15 cellular contexts compared by ENCODE assay signal in the genomic region with DNA sequence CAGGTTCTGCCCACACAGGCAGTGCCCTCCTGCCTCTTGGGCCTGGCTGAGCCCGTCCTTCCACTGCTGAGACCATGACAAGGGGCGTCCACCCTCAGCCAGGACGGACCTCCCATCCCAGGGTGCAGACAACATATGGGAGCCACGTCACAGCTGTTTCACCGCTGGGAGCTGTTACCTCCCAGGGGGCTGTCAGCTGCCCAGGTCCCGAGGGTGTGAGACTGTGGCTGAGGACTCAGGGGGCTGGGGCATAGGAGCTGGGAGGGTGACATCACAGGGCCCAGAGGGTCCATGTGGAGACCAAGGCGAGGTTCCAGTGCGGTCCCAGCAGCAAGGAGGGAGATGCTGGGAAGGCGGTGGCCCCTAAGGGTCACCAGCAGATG. TPM values are rescaled to one million over a fixed set of nuclear protein-coding genes. Genes with fewer than 3 reads are reported as not detected.
A peak's percentile ranks its signal among the peaks of the same experiment; 100 is the strongest.
DNase-seq lines count a peak whose midpoint lies in the region; ATAC-seq and TF ChIP-seq lines count a peak whose summit lies in the region.
"Had no signal": no experiment of that assay in that cellular context is flagged by ENCODE, and none has a peak within 500 bp of the region (broad histone marks: within the 10 kb centered on the region; RNA-seq: fewer than 3 reads in every experiment).

No MANE protein-coding gene starts in this region.

- no peak overlapping the region for H3K4me3 ChIP-seq in Loucy (ENCODE audit: low read length, poor library complexity, severe bottlenecking)
- H3K4me3 ChIP-seq in upper lobe of right lung = no peak overlapping the region
- no peak overlapping the region for H3K4me3 ChIP-seq in colonic mucosa
- H3K4me3 ChIP-seq in BE2C (ENCODE audit: low read depth, low read length) = no peak overlapping the region

- H3K4me1 ChIP-seq in Loucy (ENCODE audit: insufficient read depth, low read length, poor library complexity, severe bottlenecking) = peaks cover 21% of the 10 kb centered on the region
- H3K4me1 ChIP-seq in upper lobe of right lung = no peaks in the 10 kb centered on the region
- H3K4me1 ChIP-seq in colonic mucosa = no peaks in the 10 kb centered on the region
- H3K4me1 ChIP-seq in BE2C = no peaks in the 10 kb centered on the region

- H3K36me3 Mint-ChIP-seq in natural killer cell treated with Interleukin-12 subunit alpha and Interleukin-12 subunit beta and Interleukin-15 and Interleukin-18, amount 100 ng/mL, for 72 hours = no peaks in the 10 kb centered on the region

- ATAC-seq in natural killer cell treated with Interleukin-12 subunit alpha and Interleukin-12 subunit beta and Interleukin-15 and Interleukin-18, amount 100 ng/mL, for 72 hours = no peak
- no peak for ATAC-seq in upper lobe of right lung

- no peak for DNase-seq in natural killer cell treated with Interleukin-12 subunit alpha and Interleukin-12 subunit beta and Interleukin-15 and Interleukin-18, amount 100 ng/mL, for 72 hours (ENCODE audit: low spot score)
- no peak for DNase-seq in upper lobe of right lung
- no peak for DNase-seq in colonic mucosa
- DNase-seq in activated CD4-positive, alpha-beta T cell treated with anti-CD3 and anti-CD28 coated beads, Interleukin-2, amount 50 U/mL, for 1 hour = no peak
- DNase-seq in HK-2 (ENCODE audit: unreplicated experiment) = no peak
- DNase-seq in BE2C = no peak
- DNase-seq: HFFc6, NCI-H187 treated with DMSO at 0.1 percent for 48 hours, NCI-H446, NCI-H748 treated with DMSO at 0.1 percent for 48 hours had no signal

- no peak for TF ChIP-seq CTCF in Loucy (conservative IDR thresholded peaks at IDR 0.05; ENCODE audit: low read length)
- no peak for TF ChIP-seq CTCF in upper lobe of right lung (IDR thresholded peaks at IDR 0.05)
- no peak for TF ChIP-seq CTCF in colonic mucosa (IDR thresholded peaks at IDR 0.05)
- TF ChIP-seq CTCF in BE2C (IDR thresholded peaks at IDR 0.05; ENCODE audit: low read depth, low read length) = no peak

- no peaks in the 10 kb centered on the region for H3K27me3 ChIP-seq in Loucy (ENCODE audit: insufficient read depth, low read length, poor library complexity, severe bottlenecking)
- H3K27me3 ChIP-seq in layer of hippocampus (ENCODE audit: control insufficient read depth, insufficient read depth, low read length) = peaks cover 3% of the 10 kb centered on the region
- no peaks in the 10 kb centered on the region for H3K27me3 ChIP-seq in upper lobe of right lung
- H3K27me3 ChIP-seq in colonic mucosa = no peaks in the 10 kb centered on the region
- H3K27me3 ChIP-seq in BE2C = no peaks in the 10 kb centered on the region

- H3K27me3 Mint-ChIP-seq in natural killer cell treated with Interleukin-12 subunit alpha and Interleukin-12 subunit beta and Interleukin-15 and Interleukin-18, amount 100 ng/mL, for 72 hours = no peaks in the 10 kb centered on the region

- no peaks in the 10 kb centered on the region for H3K36me3 ChIP-seq in Loucy (ENCODE audit: insufficient read depth, low read length)
- no peaks in the 10 kb centered on the region for H3K36me3 ChIP-seq in upper lobe of right lung
- no peaks in the 10 kb centered on the region for H3K36me3 ChIP-seq in colonic mucosa
- no peaks in the 10 kb centered on the region for H3K36me3 ChIP-seq in BE2C

- H3K4me3 Mint-ChIP-seq in natural killer cell treated with Interleukin-12 subunit alpha and Interleukin-12 subunit beta and Interleukin-15 and Interleukin-18, amount 100 ng/mL, for 72 hours = no peak overlapping the region
- H3K4me3 Mint-ChIP-seq: HFFc6 had no signal

- H3K27ac ChIP-seq in layer of hippocampus (ENCODE audit: low read depth, low read length) (peak overlapping the region; percentile 40), upper lobe of right lung (peak overlapping the region; percentile 83), colonic mucosa (no peak overlapping the region)

- H3K27ac Mint-ChIP-seq in natural killer cell treated with Interleukin-12 subunit alpha and Interleukin-12 subunit beta and Interleukin-15 and Interleukin-18, amount 100 ng/mL, for 72 hours = peak overlapping the region; percentile 39 to 86
- H3K27ac Mint-ChIP-seq: HFFc6 had no signal

- no peaks in the 10 kb centered on the region for H3K9me3 ChIP-seq in Loucy (ENCODE audit: insufficient read depth, low read depth, low read length)
- H3K9me3 ChIP-seq in upper lobe of right lung = no peaks in the 10 kb centered on the region
- no peaks in the 10 kb centered on the region for H3K9me3 ChIP-seq in colonic mucosa
- no peaks in the 10 kb centered on the region for H3K9me3 ChIP-seq in BE2C

- peaks cover 50 to 63% of the 10 kb centered on the region in 2 donors for H3K4me1 Mint-ChIP-seq in natural killer cell treated with Interleukin-12 subunit alpha and Interleukin-12 subunit beta and Interleukin-15 and Interleukin-18, amount 100 ng/mL, for 72 hours (ENCODE audit: low read depth in 2 of 2)

- intact Hi-C loops in upper lobe of right lung (cut with DNase I) = no loop called here
- intact Hi-C loops in colonic mucosa (cut with DNase I) = no loop called here

- no peaks in the 10 kb centered on the region for H3K79me2 ChIP-seq in Loucy (ENCODE audit: insufficient read depth, low read length)

- peaks cover 3% of the 10 kb centered on the region for H3K9me3 Mint-ChIP-seq in natural killer cell treated with Interleukin-12 subunit alpha and Interleukin-12 subunit beta and Interleukin-15 and Interleukin-18, amount 100 ng/mL, for 72 hours
- H3K9me3 Mint-ChIP-seq: HFFc6 had no signal

- no peaks in the 10 kb centered on the region for H4K20me1 ChIP-seq in Loucy (ENCODE audit: insufficient read depth, low read length, poor library complexity, severe bottlenecking)

- H3K9me2 ChIP-seq in Loucy (replicated peaks; ENCODE audit: low read depth, low read length) = no peaks in the 10 kb centered on the region

- peak overlapping the region; percentile 32 for H3K9ac ChIP-seq in Loucy (ENCODE audit: low read depth, low read length, poor library complexity, severe bottlenecking)
- peak overlapping the region in 1 of 2 donors; percentile 30 for H3K9ac ChIP-seq in colonic mucosa (ENCODE audit: low read depth in 2 of 2, low read length in 2 of 2)

- no peaks in the 10 kb centered on the region for H3F3A ChIP-seq in Loucy (ENCODE audit: low read depth)

- H2AFZ ChIP-seq in Loucy (ENCODE audit: low read length) = no peak overlapping the region

- peak overlapping the region; percentile 1 for H3K4me2 ChIP-seq in Loucy (ENCODE audit: low read depth, low read length, poor library complexity, severe bottlenecking)

RNA-seq across cellular contexts. Expression of a gene that starts 17.9 kb away (rescaled TPM):
- 100 to 1,000 TPM; 350 to 592 TPM for total RNA-seq in natural killer cell treated with Interleukin-12 subunit alpha and Interleukin-12 subunit beta and Interleukin-15 and Interleukin-18, amount 100 ng/mL, for 72 hours
- total RNA-seq in upper lobe of right lung (2,038 TPM), colonic mucosa (100 to 1,000 TPM; 633 to 887 TPM)
- 193 TPM for polyA plus RNA-seq in BE2C (2012; ENCODE audit: insufficient read depth, insufficient read length, low read depth)

RNA-seq across cellular contexts. Expression of a gene that starts 31.2 kb away (rescaled TPM):
- total RNA-seq in natural killer cell treated with Interleukin-12 subunit alpha and Interleukin-12 subunit beta and Interleukin-15 and Interleukin-18, amount 100 ng/mL, for 72 hours = 1 to 10 TPM; 2.3 to 8.1 TPM
- total RNA-seq in upper lobe of right lung (7.9 TPM), colonic mucosa (1 to 10 TPM in 1 of 2 donors, under 1 TPM in 1; 0.42 to 1.1 TPM)
- polyA plus RNA-seq in BE2C (2012; ENCODE audit: insufficient read depth, insufficient read length, low read depth) = not detected

RNA-seq across cellular contexts. Expression of a gene that starts 53.2 kb away (rescaled TPM):
- not detected for total RNA-seq in natural killer cell treated with Interleukin-12 subunit alpha and Interleukin-12 subunit beta and Interleukin-15 and Interleukin-18, amount 100 ng/mL, for 72 hours
- total RNA-seq in upper lobe of right lung (12.5 TPM), colonic mucosa (1 to 10 TPM; 1.7 to 3.5 TPM)
- polyA plus RNA-seq in BE2C (2012; ENCODE audit: insufficient read depth, insufficient read length, low read depth) = not detected
- total RNA-seq: H4, HFFc6, RPMI7951 had no signal
- polyA plus RNA-seq: BJ had no signal

RNA-seq across cellular contexts. Expression of a gene that starts 57.2 kb away (rescaled TPM):
- 1 to 10 TPM in 1 of 2 donors, not detected in 1; 1.4 TPM for total RNA-seq in natural killer cell treated with Interleukin-12 subunit alpha and Interleukin-12 subunit beta and Interleukin-15 and Interleukin-18, amount 100 ng/mL, for 72 hours
- total RNA-seq in upper lobe of right lung (6.9 TPM), colonic mucosa (under 1 TPM in 1 of 2 donors, not detected in 1; 0.94 TPM)
- 0.66 TPM for polyA plus RNA-seq in BE2C (2012; ENCODE audit: insufficient read depth, insufficient read length, low read depth)
- total RNA-seq: H4, HFFc6 had no signal
- polyA plus RNA-seq: BJ had no signal
